Comparison of ENCODE assay signal across 9 cellular contexts in genomic region chr19:38650911-38651584, GRCh38. TPM values are rescaled to one million over a fixed set of nuclear protein-coding genes. Genes with fewer than 3 reads are reported as not detected.
DNase-seq lines count a peak whose midpoint lies in the region; ATAC-seq, FAIRE-seq and TF ChIP-seq lines count a peak whose summit lies in the region.
"Had no signal": no experiment of that assay in that cellular context is flagged by ENCODE, and none has a peak within 500 bp of the region (broad histone marks: within the 10 kb centered on the region; RNA-seq: fewer than 3 reads in every experiment).

No MANE protein-coding gene starts in this region.

- TF ChIP-seq EP300 in GM12878 (IDR thresholded peaks at IDR 0.05; ENCODE audit: borderline replicate concordance in 1 of 2, control insufficient read depth in 1 of 2, low read depth in 2 of 2, low read length in 2 of 2), result no peak

- no TSS peak for BruUV-seq in GM12878 (replicated peaks; lab: Mats Ljungman, UMichigan)

- RAD21 ChIA-PET in GM12878 (lab: Charles Lee; ENCODE audit: unreplicated experiment), result no interaction called here

- H3K27ac Mint-ChIP-seq in activated CD4-positive, alpha-beta T cell treated with anti-CD3 and anti-CD28 coated beads for 36 hours, result no peak overlapping the region

- H4K20me1 ChIP-seq in GM12878 (ENCODE audit: control insufficient read depth, insufficient read depth), result no peaks in the 10 kb centered on the region; the same call in 1 of the 2 replicates

- H3K79me2 ChIP-seq in GM12878 (ENCODE audit: control insufficient read depth, insufficient read depth, low read length), result peaks cover 84% of the 10 kb centered on the region

- POLR2A ChIA-PET in GM12878 (lab: Charles Lee), result interaction anchor here (0.5 kb wide), 1 partner anchor 647 kb away, joined by 3 read pairs; no protein-coding TSS in a partner anchor
- POLR2A ChIA-PET in activated CD4-positive, alpha-beta T cell treated with anti-CD3 and anti-CD28 coated beads for 36 hours (lab: Charles Lee), result no interaction called here

- no peak for ATAC-seq in activated T-cell treated with anti-CD3 and anti-CD28 coated beads, Interleukin-2, amount 50 U/mL, for 4 hours
- ATAC-seq in GM12878, result no peak
- ATAC-seq in GM21360 (IDR thresholded peaks at IDR 0.05; ENCODE audit: unreplicated experiment), result no peak
- ATAC-seq in activated CD4-positive, alpha-beta T cell treated with anti-CD3 and anti-CD28 coated beads for 36 hours, result no peak

- SMC1A ChIA-PET in GM12878 (lab: Charles Lee; ENCODE audit: uncharacterized antibody, unreplicated experiment), result no interaction called here

- peaks cover 0 to 2% of the 10 kb centered on the region in 2 experiments; a peak in 1 of 4 replicates for H3K36me3 ChIP-seq in GM12878 (ENCODE audit: control insufficient read depth in 2 of 2, insufficient read depth in 2 of 2, low read length in 1 of 2)
- no peaks in the 10 kb centered on the region for H3K36me3 ChIP-seq in urinary bladder (ENCODE audit: insufficient read depth)

- no peaks in the 10 kb centered on the region for H3K27me3 ChIP-seq in GM12878 (replicated peaks in 1 of 2; ENCODE audit: control insufficient read depth in 2 of 2, insufficient read depth in 2 of 2, low read length in 1 of 2)
- no peaks in the 10 kb centered on the region for H3K27me3 ChIP-seq in layer of hippocampus (ENCODE audit: control insufficient read depth, insufficient read depth, low read length)

- H3K9ac ChIP-seq in GM12878 (ENCODE audit: control insufficient read depth, insufficient read depth, low read length), result no peak overlapping the region

- DNase-seq in activated T-cell treated with anti-CD3 and anti-CD28 coated beads, Interleukin-2, amount 50 U/mL, for 4 hours, result no peak
- DNase-seq in activated T-cell treated with anti-CD3 and anti-CD28 coated beads for 4 hours, result no peak
- DNase-seq in GM12878 (ENCODE audit: low read depth, low spot score), result no peak
- DNase-seq in activated effector memory CD4-positive, alpha-beta T cell treated with anti-CD3 and anti-CD28 coated beads, Interleukin-2, amount 50 U/mL, for 16 hours, result no peak
- DNase-seq in activated CD4-positive, alpha-beta T cell treated with anti-CD3 and anti-CD28 coated beads for 36 hours, result no peak
- DNase-seq: naive B cell had no signal

- peaks cover 10% of the 10 kb centered on the region for H3K27me3 Mint-ChIP-seq in activated T-cell treated with anti-CD3 and anti-CD28 coated beads, Interleukin-2, amount 50 U/mL, for 4 hours (ENCODE audit: low read depth)
- H3K27me3 Mint-ChIP-seq in activated CD4-positive, alpha-beta T cell treated with anti-CD3 and anti-CD28 coated beads for 36 hours, result peaks cover 18% of the 10 kb centered on the region
- H3K27me3 Mint-ChIP-seq: naive B cell had no signal

- no peak overlapping the region for H2AFZ ChIP-seq in GM12878 (ENCODE audit: control insufficient read depth, low read depth, low read length)

- H3K9me3 ChIP-seq in GM12878 (replicated peaks; ENCODE audit: control insufficient read depth, insufficient read depth, low read length), result no peaks in the 10 kb centered on the region

- intact Hi-C loops in GM12878 (cut with micrococcal nuclease; ENCODE audit: unreplicated experiment), result no loop called here
- intact Hi-C loops in activated CD4-positive, alpha-beta T cell treated with anti-CD3 and anti-CD28 coated beads for 36 hours (cut with DNase I, micrococcal nuclease), result no loop called here

- in situ Hi-C loops in GM12878 (cut with MboI), result no loop called here

- H3K9me3 Mint-ChIP-seq in activated T-cell treated with anti-CD3 and anti-CD28 coated beads, Interleukin-2, amount 50 U/mL, for 4 hours, result no peaks in the 10 kb centered on the region
- H3K9me3 Mint-ChIP-seq in activated CD4-positive, alpha-beta T cell treated with anti-CD3 and anti-CD28 coated beads for 36 hours (ENCODE audit: low read depth), result no peaks in the 10 kb centered on the region
- H3K9me3 Mint-ChIP-seq: naive B cell had no signal

- H3K4me1 ChIP-seq in GM12878 (ENCODE audit: control insufficient read depth, insufficient read depth, low read length) (peaks cover 28% of the 10 kb centered on the region), urinary bladder (ENCODE audit: insufficient read depth) (no peaks in the 10 kb centered on the region)

- no peak overlapping the region for H3K27ac ChIP-seq in GM12878 (ENCODE audit: control insufficient read depth, insufficient read depth)
- peak overlapping the region; percentile 92 for H3K27ac ChIP-seq in layer of hippocampus (ENCODE audit: low read depth, low read length)
- peak overlapping the region; percentile 71 for H3K27ac ChIP-seq in urinary bladder (ENCODE audit: low read depth)

- FAIRE-seq in GM12878 (lab: Jason Lieb, UNC), result no peak

- H3K4me2 ChIP-seq in GM12878 (ENCODE audit: control insufficient read depth, insufficient read depth), result peak overlapping the region; percentile 31

- WGBS in GM12878 (ENCODE audit: insufficient coverage, insufficient replicate concordance, low lambda C conversion rate, missing lambda C conversion rate), result 90% methylated on average over 12 of the region's 12 CpGs
- 49% methylated on average over 12 of the region's 12 CpGs for WGBS in urinary bladder

- peaks cover 11% of the 10 kb centered on the region for H3K36me3 Mint-ChIP-seq in activated T-cell treated with anti-CD3 and anti-CD28 coated beads, Interleukin-2, amount 50 U/mL, for 4 hours (ENCODE audit: insufficient read depth)
- peaks cover 21% of the 10 kb centered on the region for H3K36me3 Mint-ChIP-seq in activated CD4-positive, alpha-beta T cell treated with anti-CD3 and anti-CD28 coated beads for 36 hours (ENCODE audit: low read depth)
- H3K36me3 Mint-ChIP-seq: naive B cell had no signal

- H3K4me3 Mint-ChIP-seq in activated T-cell treated with anti-CD3 and anti-CD28 coated beads, Interleukin-2, amount 50 U/mL, for 4 hours, result peak overlapping the region; percentile 95
- H3K4me3 Mint-ChIP-seq in activated CD4-positive, alpha-beta T cell treated with anti-CD3 and anti-CD28 coated beads for 36 hours, result no peak overlapping the region

- no peak for TF ChIP-seq POLR2A in GM12878 (IDR thresholded peaks at IDR 0.05; ENCODE audit: low read depth, low read length)

- no peak for TF ChIP-seq CTCF in GM12878 (IDR thresholded peaks at IDR 0.05 in 2 of 3, conservative IDR thresholded peaks at IDR 0.05 in 1 of 3; ENCODE audit: control insufficient read depth in 2 of 3, extremely low read depth in 1 of 3, insufficient read depth in 1 of 3, low read depth in 3 of 3, low read length in 3 of 3)

- H3K4me3 ChIP-seq in GM12878 (peak overlapping the region; percentile 41; the same call in 1 of the 2 replicates), urinary bladder (ENCODE audit: low read depth, low read length) (no peak overlapping the region)

- H3K4me1 Mint-ChIP-seq in activated T-cell treated with anti-CD3 and anti-CD28 coated beads, Interleukin-2, amount 50 U/mL, for 4 hours (ENCODE audit: low read depth), result peaks cover 73% of the 10 kb centered on the region
- peaks cover 67% of the 10 kb centered on the region for H3K4me1 Mint-ChIP-seq in activated CD4-positive, alpha-beta T cell treated with anti-CD3 and anti-CD28 coated beads for 36 hours

- TF ChIP-seq RAD21 in GM12878 (IDR thresholded peaks at IDR 0.05; ENCODE audit: insufficient read depth, low read depth, low read length), result no peak

- CTCF ChIA-PET in GM12878 (lab: Yijun Ruan, JAX), result interaction anchor here (0.9 to 5.2 kb wide), 3 partner anchors 16 to 279 kb away, joined by 3 to 25 read pairs (median 3); partner anchors contain the start of genes MRPS12 and SARS2
- CTCF ChIA-PET in activated CD4-positive, alpha-beta T cell treated with anti-CD3 and anti-CD28 coated beads for 36 hours (lab: Charles Lee), result interaction anchor here (0.8 kb wide), 1 partner anchor 215 kb away, joined by 5 read pairs; no protein-coding TSS in a partner anchor

RNA-seq across cellular contexts. Expression of gene ACTN4, which starts 3.6 kb away (rescaled TPM):
- total RNA-seq in activated T-cell treated with anti-CD3 and anti-CD28 coated beads, Interleukin-2, amount 50 U/mL, for 4 hours, result 100 to 1,000 TPM; 215 to 233 (median 230) TPM
- total RNA-seq in GM12878 (2013; cell fraction: nucleolus; rRNA removed), result 94.9 and 116 TPM in 2 replicates
- total RNA-seq in GM12878 (2014; rRNA removed) (131 and 173 TPM in 2 replicates), GM12878 (2014; rRNA removed; fragmentation: Illumina TruSeq; extraction: Trizol) (26.9 and 30.4 TPM in 2 replicates), GM12878 (2021) (278 and 293 TPM in 2 replicates), urinary bladder (140 TPM)
- polyA plus RNA-seq in GM12878 (2011; ENCODE audit: low read depth), result 84.3 TPM
- polyA plus RNA-seq in GM12878 (2011; rRNA removed) (40.0 and 127 TPM in 2 replicates), GM12878 (2014; fragmentation: Illumina TruSeq; extraction: Trizol) (99.2 and 135 TPM in 2 replicates), GM12878 (2014; fragmentation: Nextera tagmentation; extraction: Ambion mirVana) (1 to 10 TPM; 2.4 to 6.7 TPM), GM12878 (2014; rRNA removed) (123 and 187 TPM in 2 replicates), GM12878 (2016; fragmentation: Nextera tagmentation; extraction: Ambion mirVana) (10 to 100 TPM; 37.9 to 45.7 TPM), urinary bladder (304 TPM)
- polyA plus RNA-seq in GM12878 (2011; cell fraction: cytosol; rRNA removed), result 71.1 and 76.5 TPM in 2 replicates
- polyA plus RNA-seq in GM12878 (2011; cell fraction: nucleus; rRNA removed), result 300 and 637 TPM in 2 replicates
- polyA plus RNA-seq in GM12878 (2012), result 113 and 154 TPM in 2 replicates
- polyA minus RNA-seq in GM12878 (2011; rRNA and poly(A)+ RNA removed), result 59.8 and 89.6 TPM in 2 replicates
- 39.3 and 47.6 TPM in 2 replicates for polyA minus RNA-seq in GM12878 (2011; cell fraction: cytosol; rRNA and poly(A)+ RNA removed)
- 27.4 and 67.4 TPM in 2 replicates for polyA minus RNA-seq in GM12878 (2011; cell fraction: nucleus; rRNA and poly(A)+ RNA removed)
- 100 to 1,000 TPM; 181 to 182 TPM for total RNA-seq in activated CD4-positive, alpha-beta T cell treated with anti-CD3 and anti-CD28 coated beads for 36 hours

RNA-seq across cellular contexts. Expression of gene EIF3K, which starts 32.1 kb away (rescaled TPM):
- total RNA-seq in activated T-cell treated with anti-CD3 and anti-CD28 coated beads, Interleukin-2, amount 50 U/mL, for 4 hours, result 100 to 1,000 TPM; 370 to 409 (median 401) TPM
- total RNA-seq in GM12878 (2013; cell fraction: nucleolus; rRNA removed), result 94.4 and 105 TPM in 2 replicates
- total RNA-seq in GM12878 (2014; rRNA removed), result 454 and 468 TPM in 2 replicates
- 344 and 358 TPM in 2 replicates for total RNA-seq in GM12878 (2014; rRNA removed; fragmentation: Illumina TruSeq; extraction: Trizol)
- total RNA-seq in GM12878 (2021), result 378 and 384 TPM in 2 replicates
- polyA plus RNA-seq in GM12878 (2011; ENCODE audit: low read depth), result 241 TPM
- polyA plus RNA-seq in GM12878 (2011; rRNA removed), result 156 and 330 TPM in 2 replicates
- 865 and 965 TPM in 2 replicates for polyA plus RNA-seq in GM12878 (2011; cell fraction: cytosol; rRNA removed)
- 352 and 437 TPM in 2 replicates for polyA plus RNA-seq in GM12878 (2011; cell fraction: nucleus; rRNA removed)
- polyA plus RNA-seq in GM12878 (2012), result 356 and 358 TPM in 2 replicates
- 862 and 927 TPM in 2 replicates for polyA plus RNA-seq in GM12878 (2014; fragmentation: Illumina TruSeq; extraction: Trizol)
- polyA plus RNA-seq in GM12878 (2014; fragmentation: Nextera tagmentation; extraction: Ambion mirVana), result 100 to 1,000 TPM; 715 to 863 TPM
- 515 and 596 TPM in 2 replicates for polyA plus RNA-seq in GM12878 (2014; rRNA removed)
- polyA plus RNA-seq in GM12878 (2016; fragmentation: Nextera tagmentation; extraction: Ambion mirVana), result 100 to 1,000 TPM; 393 to 403 TPM
- 377 and 421 TPM in 2 replicates for polyA minus RNA-seq in GM12878 (2011; rRNA and poly(A)+ RNA removed)
- 139 and 152 TPM in 2 replicates for polyA minus RNA-seq in GM12878 (2011; cell fraction: cytosol; rRNA and poly(A)+ RNA removed)
- polyA minus RNA-seq in GM12878 (2011; cell fraction: nucleus; rRNA and poly(A)+ RNA removed), result 57.3 and 75.5 TPM in 2 replicates
- total RNA-seq in urinary bladder, result 92.4 TPM
- polyA plus RNA-seq in urinary bladder, result 373 TPM
- 100 to 1,000 TPM; 269 to 297 TPM for total RNA-seq in activated CD4-positive, alpha-beta T cell treated with anti-CD3 and anti-CD28 coated beads for 36 hours

RNA-seq across cellular contexts. Expression of gene MAP4K1, which starts 33.3 kb away (rescaled TPM):
- total RNA-seq in activated T-cell treated with anti-CD3 and anti-CD28 coated beads, Interleukin-2, amount 50 U/mL, for 4 hours, result 100 to 1,000 TPM; 109 to 130 (median 126) TPM
- total RNA-seq in GM12878 (2013; cell fraction: nucleolus; rRNA removed), result 240 and 254 TPM in 2 replicates
- total RNA-seq in GM12878 (2014; rRNA removed) (107 and 123 TPM in 2 replicates), GM12878 (2014; rRNA removed; fragmentation: Illumina TruSeq; extraction: Trizol) (58.1 and 72.6 TPM in 2 replicates), GM12878 (2021) (294 and 306 TPM in 2 replicates), urinary bladder (2.2 TPM)
- 90.5 TPM for polyA plus RNA-seq in GM12878 (2011; ENCODE audit: low read depth)
- polyA plus RNA-seq in GM12878 (2011; rRNA removed) (95.5 and 243 TPM in 2 replicates), GM12878 (2014; fragmentation: Illumina TruSeq; extraction: Trizol) (122 and 157 TPM in 2 replicates), GM12878 (2014; fragmentation: Nextera tagmentation; extraction: Ambion mirVana) (10 to 100 TPM; 39.2 to 92.6 TPM), GM12878 (2014; rRNA removed) (117 and 145 TPM in 2 replicates), GM12878 (2016; fragmentation: Nextera tagmentation; extraction: Ambion mirVana) (100 to 1,000 TPM; 220 to 263 TPM), urinary bladder (1.9 TPM)
- polyA plus RNA-seq in GM12878 (2011; cell fraction: cytosol; rRNA removed), result 202 and 251 TPM in 2 replicates
- polyA plus RNA-seq in GM12878 (2011; cell fraction: nucleus; rRNA removed), result 631 and 739 TPM in 2 replicates
- 149 and 285 TPM in 2 replicates for polyA plus RNA-seq in GM12878 (2012)
- 132 and 137 TPM in 2 replicates for polyA minus RNA-seq in GM12878 (2011; rRNA and poly(A)+ RNA removed)
- polyA minus RNA-seq in GM12878 (2011; cell fraction: cytosol; rRNA and poly(A)+ RNA removed), result 101 and 112 TPM in 2 replicates
- polyA minus RNA-seq in GM12878 (2011; cell fraction: nucleus; rRNA and poly(A)+ RNA removed), result 127 and 184 TPM in 2 replicates
- 100 to 1,000 TPM; 195 to 198 TPM for total RNA-seq in activated CD4-positive, alpha-beta T cell treated with anti-CD3 and anti-CD28 coated beads for 36 hours

Comparison
In these comparisons a context has a peak if more than half of its experiments do, and no peak if none do; other contexts are left out.
1. RNA of gene MAP4K1, which starts 33.3 kb away (total RNA-seq): 195 to 198 TPM in activated CD4-positive, alpha-beta T cell treated with anti-CD3 and anti-CD28 coated beads for 36 hours, 109 to 130 TPM in activated T-cell treated with anti-CD3 and anti-CD28 coated beads, Interleukin-2, amount 50 U/mL, for 4 hours and 58.1 to 306 TPM in GM12878; 2.2 TPM in urinary bladder (single experiment); every median in the first group is over 10 times any median in the second.